8 cellular contexts compared by ENCODE assay signal in the genomic region with DNA sequence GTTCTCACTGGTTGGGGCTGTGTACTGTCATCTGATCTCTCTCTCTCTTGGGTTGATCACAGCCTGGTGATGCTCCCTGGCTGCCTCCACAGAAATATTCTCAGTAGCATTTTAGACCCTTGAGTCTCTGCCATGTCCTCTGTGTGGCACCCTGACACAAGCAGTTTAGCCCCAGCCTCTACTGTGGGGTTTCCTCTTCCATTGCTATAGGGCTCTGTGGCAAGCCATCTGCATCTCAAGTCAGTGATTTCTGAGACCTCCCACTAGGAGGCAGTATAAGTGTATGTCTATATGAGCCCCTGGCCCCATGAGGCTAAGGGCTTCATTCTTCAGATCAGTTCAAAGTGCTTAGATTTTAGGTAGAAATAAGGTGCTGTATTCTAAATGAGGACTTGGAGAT. TPM values are rescaled to one million over a fixed set of nuclear protein-coding genes. Genes with fewer than 3 reads are reported as not detected.
DNase-seq lines count a peak whose midpoint lies in the region; ATAC-seq and TF ChIP-seq lines count a peak whose summit lies in the region.

No MANE protein-coding gene starts in this region.

- DNase-seq in GM06990 (ENCODE audit: extremely low read depth, insufficient read length) (no peak), H4 (ENCODE audit: low spot score) (peak; percentile 39), NCI-H1694 treated with DMSO at 0.1 percent for 48 hours (lab: John Stamatoyannopoulos, UW) (peak; percentile 96), amniotic epithelial cell (ENCODE audit: low read depth) (peak; percentile 10), lower lobe of right lung (no peak), tibial artery (no peak), uterus (no peak)
- no peak for DNase-seq in activated CD4-positive, CD25-positive, alpha-beta regulatory T cell treated with anti-CD3 and anti-CD28 coated beads, Interleukin-2, amount 50 U/mL, for 72 hours

- H3K27me3 ChIP-seq in GM06990 (replicated peaks; ENCODE audit: control insufficient read depth, insufficient read depth, low read length): no peaks in the 10 kb centered on the region
- H3K27me3 ChIP-seq in lower lobe of right lung (ENCODE audit: low read depth): no peaks in the 10 kb centered on the region
- no peaks in the 10 kb centered on the region for H3K27me3 ChIP-seq in tibial artery
- no peaks in the 10 kb centered on the region for H3K27me3 ChIP-seq in uterus

- H3K36me3 ChIP-seq in GM06990 (ENCODE audit: control insufficient read depth, insufficient read depth, low read length) (no peaks in the 10 kb centered on the region), lower lobe of right lung (no peaks in the 10 kb centered on the region), tibial artery (no peaks in the 10 kb centered on the region), uterus (no peaks in the 10 kb centered on the region)

- ATAC-seq in lower lobe of right lung: peak; percentile 42 to 73

- no peak overlapping the region for H3K4me3 ChIP-seq in GM06990 (replicated peaks; ENCODE audit: low read depth, low read length)
- H3K4me3 ChIP-seq in lower lobe of right lung: no peak overlapping the region
- no peak overlapping the region for H3K4me3 ChIP-seq in tibial artery
- no peak overlapping the region for H3K4me3 ChIP-seq in uterus

- TF ChIP-seq CTCF in GM06990 (IDR thresholded peaks at IDR 0.05; ENCODE audit: insufficient read depth, low read length, poor library complexity, severe bottlenecking) (peak; percentile 57), lower lobe of right lung (IDR thresholded peaks at IDR 0.05) (peak; percentile 33), tibial artery (IDR thresholded peaks at IDR 0.05) (no peak), uterus (IDR thresholded peaks at IDR 0.05) (no peak)

- H3K4me1 ChIP-seq in lower lobe of right lung (no peaks in the 10 kb centered on the region), tibial artery (no peaks in the 10 kb centered on the region), uterus (no peaks in the 10 kb centered on the region)

- TF ChIP-seq POLR2A in uterus (IDR thresholded peaks at IDR 0.05): no peak

- intact Hi-C loops in lower lobe of right lung (cut with DNase I) (no loop called here), tibial artery (cut with DNase I; ENCODE audit: low total_unique reads) (no loop called here), uterus (cut with DNase I; ENCODE audit: low total_unique reads) (no loop called here)

- H3K27ac ChIP-seq in lower lobe of right lung (no peak overlapping the region), tibial artery (no peak overlapping the region), uterus (no peak overlapping the region)

- H3K9me3 ChIP-seq in lower lobe of right lung (no peaks in the 10 kb centered on the region), tibial artery (no peaks in the 10 kb centered on the region), uterus (no peaks in the 10 kb centered on the region)

RNA-seq across cellular contexts. Expression of a gene that starts 50.6 kb away (rescaled TPM):
- total RNA-seq in H4 (2014; rRNA removed; shearing (Covaris generic)): 9.9 and 11.6 TPM in 2 replicates
- total RNA-seq in lower lobe of right lung (not detected), uterus (1 to 10 TPM in 1 of 4 donors, not detected in 3; 1.4 TPM)

Comparison
In these comparisons a context has a peak if more than half of its experiments do, and no peak if none do; other contexts are left out.
1. DNase-seq: peak in H4 (single experiment), NCI-H1694 treated with DMSO at 0.1 percent for 48 hours (single experiment) and amniotic epithelial cell (single experiment); none in GM06990 (single experiment), lower lobe of right lung (single experiment), tibial artery (0 of 2), activated CD4-positive, CD25-positive, alpha-beta regulatory T cell treated with anti-CD3 and anti-CD28 coated beads, Interleukin-2, amount 50 U/mL, for 72 hours (single experiment) and uterus (0 of 2).
2. CTCF ChIP-seq: peak in GM06990 (single experiment) and lower lobe of right lung (single experiment); none in tibial artery (0 of 2) and uterus (0 of 4).